Comparison of ENCODE assay signal across 13 cellular contexts in the genomic region with DNA sequence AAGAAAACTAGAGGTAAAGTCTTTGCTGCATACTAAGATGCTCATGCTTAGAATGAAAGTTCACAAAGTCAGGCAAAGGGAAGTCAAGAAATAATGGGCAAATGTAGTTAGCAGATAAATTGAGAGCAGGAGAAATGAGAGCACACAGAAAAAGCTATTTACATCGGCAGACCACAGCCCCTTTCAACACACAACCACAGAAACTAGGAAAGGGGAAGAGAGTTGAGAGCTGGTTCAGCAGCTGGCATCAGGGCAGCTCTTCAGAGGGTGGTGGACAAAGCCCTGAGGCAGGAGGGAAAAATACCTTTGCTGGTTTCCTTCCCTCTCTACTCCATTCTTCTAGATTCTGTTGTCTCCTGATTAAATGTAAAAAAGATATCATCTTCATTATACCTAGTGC.
DNase-seq lines count a peak whose midpoint lies in the region; ATAC-seq and TF ChIP-seq lines count a peak whose summit lies in the region.
"Had no signal": no experiment of that assay in that cellular context is flagged by ENCODE, and none has a peak within 500 bp of the region (broad histone marks: within the 10 kb centered on the region; RNA-seq: fewer than 3 reads in every experiment).

No MANE protein-coding gene starts in this region.

- peak; percentile 14 for DNase-seq in KBM-7
- DNase-seq in medulla oblongata (ENCODE audit: extremely low spot score) = peak; percentile 74
- no peak for DNase-seq in G401 (ENCODE audit: low spot score)
- DNase-seq in NCI-H1048 (lab: John Stamatoyannopoulos, UW) = no peak
- DNase-seq in activated T-cell treated with anti-CD3 and anti-CD28 coated beads, Interleukin-2, amount 50 U/mL, for 1 hour = no peak
- DNase-seq in GM13977 (ENCODE audit: low spot score) = no peak
- DNase-seq: activated CD4-positive, alpha-beta T cell treated with anti-CD3 and anti-CD28 coated beads, Interleukin-2, amount 10 ng/mL, durations not matched to agents 7 days and 5 days; activated effector memory CD4-positive, alpha-beta T cell treated with anti-CD3 and anti-CD28 coated beads, Interleukin-2, amount 50 U/mL, for 16 hours; CD4-positive, CD25-positive, alpha-beta regulatory T cell; stimulated activated CD4-positive, alpha-beta T cell treated with anti-CD3 and anti-CD28 coated beads, Interleukin-2, amount 100 ng/mL, for 24 hours; stimulated activated naive CD4-positive, alpha-beta T cell treated with Interleukin-2 at 50 U/mL for 16 hours had no signal

- no peak for TF ChIP-seq CTCF in GM13977 (IDR thresholded peaks at IDR 0.05; ENCODE audit: extremely low read depth, insufficient read depth, missing control alignments)

- in situ Hi-C loops in KBM-7 (cut with MboI; ENCODE audit: low pct_unique_long_range_greater_than_20kb, low sequenced_read_pairs) (no loop called here), G401 (cut with HindIII; ENCODE audit: low sequenced_read_pairs) (no loop called here), GM13977 (cut with MboI; ENCODE audit: low pct_unique_long_range_greater_than_20kb, low sequenced_read_pairs, unreplicated experiment) (no loop called here)

- ATAC-seq in GM18867 (IDR thresholded peaks at IDR 0.05; ENCODE audit: unreplicated experiment) (peak; percentile 74), HG02571 (IDR thresholded peaks at IDR 0.05; ENCODE audit: unreplicated experiment) (peak; percentile 74)

Comparison
In these comparisons a context has a peak if more than half of its experiments do, and no peak if none do; other contexts are left out.
1. DNase-seq: peak in KBM-7 (single experiment) and medulla oblongata (single experiment); none in G401 (single experiment), NCI-H1048 (single experiment), activated T-cell treated with anti-CD3 and anti-CD28 coated beads, Interleukin-2, amount 50 U/mL, for 1 hour (single experiment) and GM13977 (single experiment).